In genomic region chr12:8156845-8157244, GRCh38 we compare ENCODE assay signal across 13 cellular contexts. TPM values are rescaled to one million over a fixed set of nuclear protein-coding genes. Genes with fewer than 3 reads are reported as not detected.
DNase-seq lines count a peak whose midpoint lies in the region; ATAC-seq and TF ChIP-seq lines count a peak whose summit lies in the region.
"Had no signal": no experiment of that assay in that cellular context is flagged by ENCODE, and none has a peak within 500 bp of the region (broad histone marks: within the 10 kb centered on the region; RNA-seq: fewer than 3 reads in every experiment).

TSS of gene ZNF705A (plus strand) at chr12:8157015. CDS start at chr12:8172626, 15,611 bp downstream.

- H3K9me3 ChIP-seq in GM23248 (ENCODE audit: low read depth) (no peaks in the 10 kb centered on the region), testis (no peaks in the 10 kb centered on the region)
- H3K9me3 ChIP-seq: heart right ventricle had no signal

- TF ChIP-seq CTCF in testis (IDR thresholded peaks at IDR 0.05) = no peak

- POLR2A ChIA-PET in activated CD4-positive, alpha-beta T cell treated with anti-CD3 and anti-CD28 coated beads for 36 hours (lab: Charles Lee) = interaction anchor here (0.6 kb wide), 1 partner anchor 118 kb away, joined by 3 read pairs; no protein-coding TSS in a partner anchor

- H3F3A ChIP-seq in GM23248 (ENCODE audit: insufficient read depth) = peaks cover 17% of the 10 kb centered on the region

- H4K20me1 ChIP-seq in GM23248 (ENCODE audit: insufficient read depth) = no peaks in the 10 kb centered on the region

- H3K9ac ChIP-seq in GM23248 = no peak within 1 kb of the TSS

- no peak within 1 kb of the TSS for H3K27ac Mint-ChIP-seq in activated CD4-positive, alpha-beta T cell treated with anti-CD3 and anti-CD28 coated beads for 36 hours
- H3K27ac Mint-ChIP-seq: activated naive CD8-positive, alpha-beta T cell treated with anti-CD3 and anti-CD28 coated beads, Interleukin-2, amount 10 ng/mL, durations not matched to agents 7 days and 5 days; WTC11 had no signal

- no peak within 1 kb of the TSS for H3K4me3 Mint-ChIP-seq in activated CD4-positive, alpha-beta T cell treated with anti-CD3 and anti-CD28 coated beads for 36 hours
- H3K4me3 Mint-ChIP-seq: activated naive CD8-positive, alpha-beta T cell treated with anti-CD3 and anti-CD28 coated beads, Interleukin-2, amount 10 ng/mL, durations not matched to agents 7 days and 5 days; neural crest cell; WTC11 had no signal

- H3K36me3 ChIP-seq in GM23248 (ENCODE audit: low read depth) (no peaks in the 10 kb centered on the region), testis (ENCODE audit: low read depth, missing control alignments) (no peaks in the 10 kb centered on the region)
- H3K36me3 ChIP-seq: heart right ventricle had no signal

- intact Hi-C loops in testis (cut with DNase I; ENCODE audit: low total_unique reads) = no loop called here
- intact Hi-C loops in activated CD4-positive, alpha-beta T cell treated with anti-CD3 and anti-CD28 coated beads for 36 hours (cut with DNase I, micrococcal nuclease) = no loop called here

- peak; percentile 51 for DNase-seq in GM23248
- DNase-seq in RPMI7951 (ENCODE audit: low read depth) = peak; percentile 49
- DNase-seq in epithelial cell of prostate (ENCODE audit: low read depth, low spot score) = peak; percentile 5
- DNase-seq in pulmonary artery endothelial cell (ENCODE audit: low read depth, low spot score) = peak; percentile 76
- DNase-seq in ureter (ENCODE audit: low spot score) = no peak
- no peak for DNase-seq in testis
- no peak for DNase-seq in NK-92 (lab: John Stamatoyannopoulos, UW; ENCODE audit: unreplicated experiment)
- no peak for DNase-seq in activated CD4-positive, alpha-beta T cell treated with anti-CD3 and anti-CD28 coated beads for 36 hours
- DNase-seq: activated naive CD8-positive, alpha-beta T cell treated with anti-CD3 and anti-CD28 coated beads, Interleukin-2, amount 10 ng/mL, durations not matched to agents 7 days and 5 days; heart right ventricle; NCI-H2171 treated with DMSO at 0.1 percent for 48 hours had no signal

- no peaks in the 10 kb centered on the region for H3K27me3 ChIP-seq in GM23248 (replicated peaks; ENCODE audit: insufficient read depth)
- no peaks in the 10 kb centered on the region for H3K27me3 ChIP-seq in testis

- no peaks in the 10 kb centered on the region; the same call in 1 of the 2 replicates for H3K9me2 ChIP-seq in GM23248 (ENCODE audit: insufficient read depth)

- CTCF ChIA-PET in activated CD4-positive, alpha-beta T cell treated with anti-CD3 and anti-CD28 coated beads for 36 hours (lab: Charles Lee) = interaction anchor here (0.7 kb wide), 1 partner anchor 17 kb away, joined by 4 read pairs; no protein-coding TSS in a partner anchor

- peak within 1 kb of the TSS; percentile 19 for H2AFZ ChIP-seq in GM23248

- no peaks in the 10 kb centered on the region for H3K9me3 Mint-ChIP-seq in activated CD4-positive, alpha-beta T cell treated with anti-CD3 and anti-CD28 coated beads for 36 hours (ENCODE audit: low read depth)
- H3K9me3 Mint-ChIP-seq: activated naive CD8-positive, alpha-beta T cell treated with anti-CD3 and anti-CD28 coated beads, Interleukin-2, amount 10 ng/mL, durations not matched to agents 7 days and 5 days had no signal

- in situ Hi-C loops in GM23248 (cut with MboI) = no loop called here

- WGBS in GM23248 (ENCODE audit: low coverage in 1 of 2, low lambda C conversion rate in 2 of 2, missing lambda C conversion rate in 2 of 2), 2 experiments = 61 to 62% methylated on average over 3 of the region's 3 CpGs
- 76 to 92% methylated on average over 3 of the region's 3 CpGs for WGBS in testis, 2 donors

- ATAC-seq in activated CD4-positive, alpha-beta T cell treated with anti-CD3 and anti-CD28 coated beads for 36 hours = no peak
- ATAC-seq: heart right ventricle, WTC11 had no signal

- H3K27ac ChIP-seq in GM23248 (peak within 1 kb of the TSS; percentile 44), epithelial cell of prostate (peak within 1 kb of the TSS; percentile 75), testis (no peak within 1 kb of the TSS)

- no peaks in the 10 kb centered on the region for H3K79me2 ChIP-seq in GM23248 (ENCODE audit: insufficient read depth)

- H3K4me3 ChIP-seq in GM23248 (no peak within 1 kb of the TSS), testis (no peak within 1 kb of the TSS)
- H3K4me3 ChIP-seq: heart right ventricle had no signal

- peaks cover 3% of the 10 kb centered on the region for H3K27me3 Mint-ChIP-seq in activated CD4-positive, alpha-beta T cell treated with anti-CD3 and anti-CD28 coated beads for 36 hours

- no peak for TF ChIP-seq POLR2A in testis (IDR thresholded peaks at IDR 0.05)

- H3K36me3 Mint-ChIP-seq in activated CD4-positive, alpha-beta T cell treated with anti-CD3 and anti-CD28 coated beads for 36 hours (ENCODE audit: low read depth) = no peaks in the 10 kb centered on the region

- peaks cover 16% of the 10 kb centered on the region for H3K4me1 ChIP-seq in GM23248 (ENCODE audit: insufficient read depth)
- no peaks in the 10 kb centered on the region for H3K4me1 ChIP-seq in testis

- H3K4me2 ChIP-seq in GM23248 (ENCODE audit: unreplicated experiment) = peak within 1 kb of the TSS; percentile 21

- peaks cover 28% of the 10 kb centered on the region for H3K4me1 Mint-ChIP-seq in activated CD4-positive, alpha-beta T cell treated with anti-CD3 and anti-CD28 coated beads for 36 hours
- H3K4me1 Mint-ChIP-seq: neural crest cell had no signal

RNA-seq across cellular contexts. Expression of gene ZNF705A, which starts in this region (rescaled TPM):
- not detected in 2 replicates for total RNA-seq in GM23248 (2014; rRNA removed; shearing (Covaris generic))
- polyA plus RNA-seq in GM23248 (2016; fragmentation: Nextera tagmentation; extraction: Ambion mirVana) = not detected in 2 replicates
- not detected in 2 replicates for total RNA-seq in RPMI7951 (2014; rRNA removed; shearing (Covaris generic))
- total RNA-seq in pulmonary artery endothelial cell = under 0.01 TPM in 1 of 2 replicates, not detected in the other
- not detected for total RNA-seq in ureter
- under 1 TPM; 0.43 to 0.87 TPM for total RNA-seq in testis
- 0.75 TPM for polyA plus RNA-seq in testis (ENCODE audit: insufficient read depth, low read depth, low replicate concordance)
- total RNA-seq in activated CD4-positive, alpha-beta T cell treated with anti-CD3 and anti-CD28 coated beads for 36 hours = not detected
- total RNA-seq: activated naive CD8-positive, alpha-beta T cell treated with anti-CD3 and anti-CD28 coated beads, Interleukin-2, amount 10 ng/mL, durations not matched to agents 7 days and 5 days; heart right ventricle; neural crest cell; WTC11 had no signal
- polyA plus RNA-seq: heart right ventricle had no signal

Comparison
In these comparisons a context has a peak if more than half of its experiments do, and no peak if none do; other contexts are left out.
1. Peak in DNase-seq, H3K27ac ChIP-seq and H3K4me2 ChIP-seq in GM23248; RNA of the gene not detected or under 1 TPM.
2. Peak in DNase-seq in RPMI7951; RNA of the gene not detected or under 1 TPM.
3. Peak in DNase-seq in pulmonary artery endothelial cell; RNA of the gene not detected or under 1 TPM.